In the genomic region with DNA sequence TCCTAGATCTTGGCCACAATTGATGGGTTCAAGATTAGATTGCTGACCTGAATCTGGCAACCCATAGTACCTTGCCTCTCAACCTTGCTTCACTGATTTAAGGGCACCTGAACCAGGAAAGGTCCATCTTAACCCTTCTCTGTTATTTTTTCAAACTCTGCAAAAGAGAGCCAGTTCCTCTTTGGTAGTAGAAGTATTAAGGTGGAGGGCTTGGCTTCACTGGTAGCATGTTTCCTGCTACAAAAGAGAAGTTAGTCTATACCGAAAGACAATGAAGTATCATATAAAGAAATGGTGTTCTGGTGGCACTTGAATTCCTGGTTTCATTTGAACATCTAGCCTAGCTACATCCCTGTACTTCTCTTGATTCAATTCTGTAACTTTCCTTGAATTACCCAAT, we compare ENCODE assay signal across 28 cellular contexts.
"Had no signal": no experiment of that assay in that cellular context is flagged by ENCODE, and none has a peak within 500 bp of the region (broad histone marks: within the 10 kb centered on the region; RNA-seq: fewer than 3 reads in every experiment).

No MANE protein-coding gene starts in this region.

- H3K27ac ChIP-seq: body of pancreas, cardiac muscle cell, colonic mucosa, dorsolateral prefrontal cortex, gastroesophageal sphincter, ovary, right lobe of liver, stomach, thyroid gland, upper lobe of left lung, vagina had no signal

- H3K27me3 ChIP-seq: body of pancreas, cardiac muscle cell, colonic mucosa, dorsolateral prefrontal cortex, gastroesophageal sphincter, ovary, right lobe of liver, stomach, thyroid gland, upper lobe of left lung, vagina had no signal

- ATAC-seq: activated naive CD4-positive, alpha-beta T cell treated with anti-CD3 and anti-CD28 coated beads, Interleukin-2, amount 50 U/mL, for 72 hours; activated T-cell treated with anti-CD3 and anti-CD28 coated beads, Interleukin-2, amount 50 U/mL, for 4 hours; activated T-helper 17 cell treated with anti-CD3 and anti-CD28 coated beads, Interleukin-2, amount 50 U/mL, for 72 hours; body of pancreas; gastroesophageal sphincter; left cardiac atrium; left ventricle myocardium superior; stimulated activated effector memory CD8-positive, alpha-beta T cell treated with anti-CD3 and anti-CD28 coated beads, Interleukin-12 subunit alpha, Interleukin-12 subunit beta, amount 100 ng/mL, for 72 hours had no signal

- DNase-seq: activated CD4-positive, alpha-beta memory T cell treated with anti-CD3 and anti-CD28 coated beads, Interleukin-2, amount 10 ng/mL, durations not matched to agents 7 days and 5 days; activated CD4-positive, alpha-beta T cell treated with anti-CD3 and anti-CD28 coated beads for 1 hour; activated CD4-positive, alpha-beta T cell treated with anti-CD3 and anti-CD28 coated beads, Interleukin-2, amount 10 ng/mL, durations not matched to agents 7 days and 5 days; activated T-cell treated with anti-CD3 and anti-CD28 coated beads, Interleukin-2, amount 50 U/mL, for 4 hours; anterior cingulate cortex; body of pancreas; cerebellar nuclear complex; colonic mucosa; dorsolateral prefrontal cortex; effector memory CD4-positive, alpha-beta T cell; head of caudate nucleus; hippocampal formation; left cardiac atrium; left ventricle myocardium superior; ovary; right lobe of liver; stimulated activated CD4-positive, alpha-beta T cell treated with anti-CD3 and anti-CD28 coated beads, Interleukin-2, amount 100 ng/mL, for 48 hours; stomach; T1000; thyroid gland; upper lobe of left lung had no signal

- H3K4me3 ChIP-seq: body of pancreas, cardiac muscle cell, colonic mucosa, dorsolateral prefrontal cortex, gastroesophageal sphincter, ovary, right lobe of liver, stomach, thyroid gland, upper lobe of left lung, vagina had no signal

- H3K4me3 Mint-ChIP-seq: activated CD4-positive, alpha-beta memory T cell treated with anti-CD3 and anti-CD28 coated beads, Interleukin-2, amount 10 ng/mL, durations not matched to agents 7 days and 5 days; activated CD4-positive, alpha-beta T cell treated with anti-CD3 and anti-CD28 coated beads, Interleukin-2, amount 10 ng/mL, durations not matched to agents 7 days and 5 days; activated T-cell treated with anti-CD3 and anti-CD28 coated beads, Interleukin-2, amount 50 U/mL, for 4 hours; activated T-helper 17 cell treated with anti-CD3 and anti-CD28 coated beads, Interleukin-2, amount 50 U/mL, for 72 hours; stimulated activated effector memory CD8-positive, alpha-beta T cell treated with anti-CD3 and anti-CD28 coated beads, Interleukin-12 subunit alpha, Interleukin-12 subunit beta, amount 100 ng/mL, for 72 hours had no signal

- H3K27me3 Mint-ChIP-seq: activated T-helper 17 cell treated with anti-CD3 and anti-CD28 coated beads, Interleukin-2, amount 50 U/mL, for 72 hours; progenitor cell of endocrine pancreas had no signal

- H3K27ac Mint-ChIP-seq: activated CD4-positive, alpha-beta memory T cell treated with anti-CD3 and anti-CD28 coated beads, Interleukin-2, amount 10 ng/mL, durations not matched to agents 7 days and 5 days; activated CD4-positive, alpha-beta T cell treated with anti-CD3 and anti-CD28 coated beads, Interleukin-2, amount 10 ng/mL, durations not matched to agents 7 days and 5 days; activated naive CD4-positive, alpha-beta T cell treated with anti-CD3 and anti-CD28 coated beads, Interleukin-2, amount 50 U/mL, for 72 hours; activated T-helper 17 cell treated with anti-CD3 and anti-CD28 coated beads, Interleukin-2, amount 50 U/mL, for 72 hours; progenitor cell of endocrine pancreas; stimulated activated effector memory CD8-positive, alpha-beta T cell treated with anti-CD3 and anti-CD28 coated beads, Interleukin-12 subunit alpha, Interleukin-12 subunit beta, amount 100 ng/mL, for 72 hours had no signal

- H3K36me3 ChIP-seq: colonic mucosa, ovary had no signal
